ENCODE assay signal across 8 cellular contexts in genomic region chr2:48531141-48531648, GRCh38. TPM values are rescaled to one million over a fixed set of nuclear protein-coding genes. Genes with fewer than 3 reads are reported as not detected.
A peak's percentile ranks its signal among the peaks of the same experiment; 100 is the strongest.
DNase-seq lines count a peak whose midpoint lies in the region; ATAC-seq and TF ChIP-seq lines count a peak whose summit lies in the region.

No MANE protein-coding gene starts in this region.

- H2BK5ac ChIP-seq in mesendoderm (ENCODE audit: low read length) = no peak overlapping the region

- H2BK120ac ChIP-seq in mesendoderm (ENCODE audit: low read depth, low read length) = no peak overlapping the region

- H2BK15ac ChIP-seq in mesendoderm (replicated peaks; ENCODE audit: low read depth) = no peak overlapping the region

- H3K4ac ChIP-seq in mesendoderm (ENCODE audit: low read depth, low read length) = no peak overlapping the region

- H4K8ac ChIP-seq in mesendoderm (ENCODE audit: low read depth, low read length) = no peak overlapping the region

- TF ChIP-seq POLR2A in upper lobe of left lung (IDR thresholded peaks at IDR 0.05) = no peak

- peak overlapping the region; percentile 9 for H3K56ac ChIP-seq in mesendoderm (ENCODE audit: low read length)

- DNase-seq in EL (peak; percentile 78), NCI-H748 treated with DMSO at 0.1 percent for 48 hours (lab: John Stamatoyannopoulos, UW) (peak; percentile 15), mesendoderm (peak; percentile 73), upper lobe of left lung (no peak)

- peak overlapping the region; percentile 15 for H3K23ac ChIP-seq in mesendoderm (ENCODE audit: low read length)

- H3K4me1 ChIP-seq in duodenal mucosa (ENCODE audit: control insufficient read depth in 1 of 2, insufficient read depth in 2 of 2, low read length in 2 of 2) (peaks cover 4 to 8% of the 10 kb centered on the region in 2 donors), mesendoderm (ENCODE audit: control insufficient read depth, low read depth, low read length) (peaks cover 6% of the 10 kb centered on the region), upper lobe of left lung (peaks cover 8 to 25% (median 14%) of the 10 kb centered on the region in 4 donors)

- H4K5ac ChIP-seq in mesendoderm (ENCODE audit: low read length) = no peak overlapping the region

- no peaks in the 10 kb centered on the region for H3K36me3 ChIP-seq in duodenal mucosa (ENCODE audit: control insufficient read depth in 1 of 2, insufficient read depth in 2 of 2, low read length in 2 of 2)
- no peaks in the 10 kb centered on the region for H3K36me3 ChIP-seq in mesendoderm (ENCODE audit: control insufficient read depth, insufficient read depth, low read length)
- H3K36me3 ChIP-seq in upper lobe of left lung = no peaks in the 10 kb centered on the region

- H2AK5ac ChIP-seq in mesendoderm (ENCODE audit: low read length) = no peak overlapping the region

- H3K9ac ChIP-seq in duodenal mucosa (ENCODE audit: low read depth in 1 of 2, low read length in 2 of 2) (peak overlapping the region in 1 of 2 donors; percentile 20), mesendoderm (ENCODE audit: low read length) (peak overlapping the region; percentile 32)

- peak in 1 of 2 donors; percentile 22 for ATAC-seq in upper lobe of left lung (ENCODE audit: low FRiP score in 2 of 2)
- no peak for ATAC-seq in GM19035 (IDR thresholded peaks at IDR 0.05; ENCODE audit: unreplicated experiment)
- ATAC-seq in HG02678 (IDR thresholded peaks at IDR 0.05; ENCODE audit: unreplicated experiment) = no peak
- no peak for ATAC-seq in GM19328 (IDR thresholded peaks at IDR 0.05; ENCODE audit: unreplicated experiment)

- H3K27ac ChIP-seq in duodenal mucosa (ENCODE audit: low read depth, low read length) (peak overlapping the region; percentile 23), mesendoderm (ENCODE audit: low read depth, low read length) (no peak overlapping the region), upper lobe of left lung (peak overlapping the region; percentile 59 to 91 (median 88))

- H3K9me3 ChIP-seq in duodenal mucosa (ENCODE audit: control insufficient read depth in 1 of 2, low read length in 2 of 2) (no peaks in the 10 kb centered on the region), upper lobe of left lung (no peaks in the 10 kb centered on the region)

- no peak for TF ChIP-seq CTCF in upper lobe of left lung (IDR thresholded peaks at IDR 0.05)

- peak overlapping the region; percentile 16 for H3K18ac ChIP-seq in mesendoderm (ENCODE audit: low read length)

- no peaks in the 10 kb centered on the region for H3K79me1 ChIP-seq in mesendoderm (ENCODE audit: low read length)

- no CpG with 5 or more reads among the region's 6 CpGs for WGBS in mesendoderm (ENCODE audit: extremely low coverage, insufficient coverage, low lambda C conversion rate)
- 19 to 29% methylated on average over 6 of the region's 6 CpGs for WGBS in upper lobe of left lung, 2 donors

- H3K4me2 ChIP-seq in mesendoderm (ENCODE audit: low read length) = peak overlapping the region; percentile 11

- H3K79me2 ChIP-seq in mesendoderm (ENCODE audit: control insufficient read depth, insufficient read depth, low read length) = no peaks in the 10 kb centered on the region

- H3K27me3 ChIP-seq in duodenal mucosa (ENCODE audit: control insufficient read depth in 1 of 2, insufficient read depth in 2 of 2, low read length in 2 of 2) (peaks cover 0 to 4% of the 10 kb centered on the region in 2 donors), mesendoderm (ENCODE audit: insufficient read depth, low read length, poor library complexity) (no peaks in the 10 kb centered on the region), upper lobe of left lung (no peaks in the 10 kb centered on the region)

- no peak for TF ChIP-seq EP300 in upper lobe of left lung (IDR thresholded peaks at IDR 0.05)

- H3K4me3 ChIP-seq in duodenal mucosa (ENCODE audit: low read depth in 1 of 2, low read length in 2 of 2) (peak overlapping the region; percentile 65 to 67), mesendoderm (ENCODE audit: low read length) (no peak overlapping the region), upper lobe of left lung (peak overlapping the region; percentile 58 to 86 (median 74))

RNA-seq across cellular contexts. Expression of gene STON1, which starts 1.2 kb away (rescaled TPM):
- polyA plus RNA-seq in mesendoderm (2013, experiment 1 of 2) = 1.1 TPM
- polyA plus RNA-seq in mesendoderm (2013, experiment 2 of 2) = 1.1 TPM
- total RNA-seq in upper lobe of left lung = 10 to 100 TPM; 13.2 to 27.0 (median 20.0) TPM

Comparison
In these comparisons a context has a peak if more than half of its experiments do, and no peak if none do; other contexts are left out.
1. DNase-seq: peak in EL (single experiment), NCI-H748 treated with DMSO at 0.1 percent for 48 hours (single experiment) and mesendoderm (single experiment); none in upper lobe of left lung (0 of 2).